In genomic region chr22:30254307-30254706, GRCh38 we compare ENCODE assay signal across 25 cellular contexts. TPM values are rescaled to one million over a fixed set of nuclear protein-coding genes. Genes with fewer than 3 reads are reported as not detected.
A peak's percentile ranks its signal among the peaks of the same experiment; 100 is the strongest.
DNase-seq lines count a peak whose midpoint lies in the region; ATAC-seq, FAIRE-seq and TF ChIP-seq lines count a peak whose summit lies in the region.
"Had no signal": no experiment of that assay in that cellular context is flagged by ENCODE, and none has a peak within 500 bp of the region (broad histone marks: within the 10 kb centered on the region; RNA-seq: fewer than 3 reads in every experiment).

No MANE protein-coding gene starts in this region.

- TF ChIP-seq CTCF in astrocyte (IDR thresholded peaks at IDR 0.05; ENCODE audit: insufficient read depth, low read depth, low read length): no peak

- FAIRE-seq in astrocyte (lab: Jason Lieb, UNC): no peak
- FAIRE-seq: frontal cortex, GM19239 had no signal

- no peak overlapping the region for H3K4ac ChIP-seq in trophoblast cell (ENCODE audit: low read depth, low read length)

- no peak overlapping the region for H2BK12ac ChIP-seq in trophoblast cell (ENCODE audit: low read length)

- H3K4me2 ChIP-seq in astrocyte (ENCODE audit: low read length): peak overlapping the region; percentile 7
- H3K4me2 ChIP-seq in trophoblast cell (ENCODE audit: low read length): no peak overlapping the region
- H3K4me2 ChIP-seq: neural progenitor cell had no signal

- H3K79me2 ChIP-seq in astrocyte (ENCODE audit: insufficient read depth, low read length) (peaks cover 2% of the 10 kb centered on the region), trophoblast cell (ENCODE audit: control insufficient read depth, insufficient read depth, low read length, poor library complexity) (no peaks in the 10 kb centered on the region)

- no peaks in the 10 kb centered on the region for H3K9me3 Mint-ChIP-seq in astrocyte (ENCODE audit: unreplicated experiment)
- H3K9me3 Mint-ChIP-seq: activated naive CD4-positive, alpha-beta T cell treated with anti-CD3 and anti-CD28 coated beads, Interleukin-2, amount 50 U/mL, for 72 hours; neural progenitor cell; stimulated activated effector memory CD8-positive, alpha-beta T cell treated with anti-CD3 and anti-CD28 coated beads, Interleukin-12 subunit alpha, Interleukin-12 subunit beta, amount 100 ng/mL, for 72 hours had no signal

- H2AK5ac ChIP-seq in trophoblast cell (ENCODE audit: low read length): peak overlapping the region; percentile 36

- no peak overlapping the region for H3K14ac ChIP-seq in trophoblast cell (ENCODE audit: low read length)

- H3K23ac ChIP-seq in trophoblast cell (ENCODE audit: low read length): no peak overlapping the region

- H4K20me1 ChIP-seq in astrocyte (ENCODE audit: insufficient read depth, low read length): no peaks in the 10 kb centered on the region

- no peak overlapping the region for H4K12ac ChIP-seq in trophoblast cell (ENCODE audit: low read depth, low read length)

- peak overlapping the region; percentile 8 for H4K91ac ChIP-seq in trophoblast cell (ENCODE audit: low read depth, low read length)

- no peak overlapping the region for H3K27ac Mint-ChIP-seq in astrocyte (ENCODE audit: unreplicated experiment)
- H3K27ac Mint-ChIP-seq: activated naive CD4-positive, alpha-beta T cell treated with anti-CD3 and anti-CD28 coated beads, Interleukin-2, amount 50 U/mL, for 72 hours; neural progenitor cell; stimulated activated effector memory CD8-positive, alpha-beta T cell treated with anti-CD3 and anti-CD28 coated beads, Interleukin-12 subunit alpha, Interleukin-12 subunit beta, amount 100 ng/mL, for 72 hours had no signal

- H3K36me3 ChIP-seq in astrocyte (ENCODE audit: insufficient read depth, low read length): no peaks in the 10 kb centered on the region
- no peaks in the 10 kb centered on the region for H3K36me3 ChIP-seq in trophoblast cell (ENCODE audit: control insufficient read depth in 1 of 2, insufficient read depth in 2 of 2, low read length in 2 of 2)
- H3K36me3 ChIP-seq: MG63, neural progenitor cell, prostate gland had no signal

- no peaks in the 10 kb centered on the region for H3K9me3 ChIP-seq in astrocyte (ENCODE audit: insufficient read depth, low read depth, low read length)
- peaks cover 5% of the 10 kb centered on the region for H3K9me3 ChIP-seq in trophoblast cell (ENCODE audit: insufficient read depth, low read depth, low read length)
- H3K9me3 ChIP-seq: MG63, prostate gland, SK-N-SH, testis had no signal

- DNase-seq in Caki2 (ENCODE audit: low read depth) (peak; percentile 55), HK-2 (ENCODE audit: unreplicated experiment) (peak; percentile 71), astrocyte (ENCODE audit: low read depth) (no peak), trophoblast cell (no peak), epidermal melanocyte (ENCODE audit: insufficient read length, low spot score) (no peak), NCI-H1436 treated with DMSO at 0.1 percent for 48 hours (lab: John Stamatoyannopoulos, UW) (no peak)
- DNase-seq: effector CD8-positive, alpha-beta T cell; islet precursor cell; MG63; NCI-H1436; NCI-H510A treated with DMSO at 0.1 percent for 48 hours; SK-N-SH; stimulated activated CD4-positive, alpha-beta T cell treated with anti-CD3 and anti-CD28 coated beads, Interleukin-2, amount 100 ng/mL, for 24 hours; T-helper 9 cell; testis had no signal

- no peak overlapping the region for H4K8ac ChIP-seq in trophoblast cell (ENCODE audit: low read depth, low read length)

- H3K4me3 ChIP-seq in astrocyte (ENCODE audit: insufficient read depth, low read depth, low read length) (no peak overlapping the region), trophoblast cell (ENCODE audit: low read depth, low read length) (no peak overlapping the region)
- H3K4me3 ChIP-seq: MG63, neural progenitor cell, prostate gland, testis had no signal

- in situ Hi-C loops in Caki2 (cut with HindIII; ENCODE audit: low pct_unique_long_range_greater_than_20kb, low sequenced_read_pairs): no loop called here

- no peak overlapping the region for H3K18ac ChIP-seq in trophoblast cell (ENCODE audit: low read length)

- ATAC-seq in HG03378 (IDR thresholded peaks at IDR 0.05; ENCODE audit: unreplicated experiment): no peak
- ATAC-seq: activated CD4-positive, CD25-positive, alpha-beta regulatory T cell treated with anti-CD3 and anti-CD28 coated beads, Interleukin-2, amount 50 U/mL, for 24 hours; activated naive CD4-positive, alpha-beta T cell treated with anti-CD3 and anti-CD28 coated beads, Interleukin-2, amount 50 U/mL, for 72 hours; esophagus mucosa; stimulated activated effector memory CD8-positive, alpha-beta T cell treated with anti-CD3 and anti-CD28 coated beads, Interleukin-12 subunit alpha, Interleukin-12 subunit beta, amount 100 ng/mL, for 72 hours had no signal

- peak overlapping the region; percentile 95 for H3K27ac ChIP-seq in astrocyte (ENCODE audit: low read depth, low read length)
- no peak overlapping the region for H3K27ac ChIP-seq in trophoblast cell (ENCODE audit: low read depth, low read length)
- H3K27ac ChIP-seq: neural progenitor cell, testis had no signal

- H3K27me3 ChIP-seq in astrocyte (ENCODE audit: insufficient read depth, low read length): no peaks in the 10 kb centered on the region
- H3K27me3 ChIP-seq in trophoblast cell (ENCODE audit: insufficient read depth, low read length): no peaks in the 10 kb centered on the region
- H3K27me3 ChIP-seq: MG63, neural progenitor cell, testis had no signal

- H3K4me3 Mint-ChIP-seq in astrocyte (ENCODE audit: unreplicated experiment): no peak overlapping the region
- H3K4me3 Mint-ChIP-seq: neural progenitor cell; stimulated activated effector memory CD8-positive, alpha-beta T cell treated with anti-CD3 and anti-CD28 coated beads, Interleukin-12 subunit alpha, Interleukin-12 subunit beta, amount 100 ng/mL, for 72 hours had no signal

- H3K79me1 ChIP-seq in trophoblast cell (ENCODE audit: low read length): peaks cover 3% of the 10 kb centered on the region

- no peaks in the 10 kb centered on the region for H3K36me3 Mint-ChIP-seq in astrocyte (ENCODE audit: low read depth, unreplicated experiment)
- H3K36me3 Mint-ChIP-seq: activated naive CD4-positive, alpha-beta T cell treated with anti-CD3 and anti-CD28 coated beads, Interleukin-2, amount 50 U/mL, for 72 hours; neural progenitor cell; stimulated activated effector memory CD8-positive, alpha-beta T cell treated with anti-CD3 and anti-CD28 coated beads, Interleukin-12 subunit alpha, Interleukin-12 subunit beta, amount 100 ng/mL, for 72 hours had no signal

- H3K4me1 Mint-ChIP-seq in astrocyte (ENCODE audit: low read depth, unreplicated experiment): peaks cover 28% of the 10 kb centered on the region

- H3K4me1 ChIP-seq in astrocyte (ENCODE audit: insufficient read depth, low read length): peaks cover 74% of the 10 kb centered on the region
- H3K4me1 ChIP-seq in trophoblast cell (ENCODE audit: control insufficient read depth in 1 of 2, insufficient read depth in 2 of 2, low read length in 2 of 2): peaks cover 2 to 9% of the 10 kb centered on the region in 2 experiments

- peak overlapping the region; percentile 86 for H3K9ac ChIP-seq in astrocyte (ENCODE audit: low read length)
- no peak overlapping the region for H3K9ac ChIP-seq in trophoblast cell (ENCODE audit: low read length)
- H3K9ac ChIP-seq: neural progenitor cell, SK-N-SH had no signal

- no peak overlapping the region for H2BK120ac ChIP-seq in trophoblast cell (ENCODE audit: insufficient read depth, low read length, poor library complexity)

- H2BK5ac ChIP-seq in trophoblast cell (ENCODE audit: low read depth, low read length, poor library complexity): no peak overlapping the region

- H3K27me3 Mint-ChIP-seq in astrocyte (ENCODE audit: low read depth, unreplicated experiment): no peaks in the 10 kb centered on the region

- H2AFZ ChIP-seq in astrocyte (ENCODE audit: low read depth, low read length) (no peak overlapping the region), trophoblast cell (ENCODE audit: insufficient read depth, low read length, poor library complexity) (no peak overlapping the region)
- H2AFZ ChIP-seq: neural progenitor cell had no signal

- WGBS in trophoblast cell (ENCODE audit: extremely low coverage, insufficient coverage, insufficient read length): no CpG with 5 or more reads among the region's 6 CpGs

RNA-seq across cellular contexts. Expression of gene LIF, which starts 7.7 kb away (rescaled TPM):
- total RNA-seq in Caki2 (2014; rRNA removed; shearing (Covaris generic); ENCODE audit: low replicate concordance): 35.7 and 35.8 TPM in 2 replicates
- total RNA-seq in astrocyte: 63.3 and 100 TPM in 2 replicates
- polyA plus RNA-seq in trophoblast cell (2013): 1.2 and 1.4 TPM in 2 replicates
- total RNA-seq: frontal cortex had no signal

RNA-seq across cellular contexts. Expression of gene OSM, which starts 12.3 kb away (rescaled TPM):
- total RNA-seq in Caki2 (2014; rRNA removed; shearing (Covaris generic); ENCODE audit: low replicate concordance): not detected in 2 replicates
- not detected in 2 replicates for total RNA-seq in astrocyte
- 0.19 and 0.25 TPM in 2 replicates for polyA plus RNA-seq in trophoblast cell (2013)
- total RNA-seq: RPMI7951 had no signal
- polyA plus RNA-seq: SK-N-SH had no signal

RNA-seq across cellular contexts. Expression of gene CASTOR1, which starts 35.0 kb away (rescaled TPM):
- total RNA-seq in Caki2 (2014; rRNA removed; shearing (Covaris generic); ENCODE audit: low replicate concordance): 14.0 and 16.0 TPM in 2 replicates
- 15.2 and 16.2 TPM in 2 replicates for total RNA-seq in astrocyte
- 41.1 and 44.2 TPM in 2 replicates for polyA plus RNA-seq in trophoblast cell (2013)

Comparison
In these comparisons a context has a peak if more than half of its experiments do, and no peak if none do; other contexts are left out.
1. DNase-seq: peak in Caki2 (single experiment) and HK-2 (single experiment); none in astrocyte (single experiment), trophoblast cell (0 of 2), epidermal melanocyte (single experiment) and NCI-H1436 treated with DMSO at 0.1 percent for 48 hours (single experiment).